1 cellular context compared by ENCODE assay signal in genomic region chr19:52904052-52904451, GRCh38.
TF ChIP-seq lines count a peak whose summit lies in the region.

No MANE protein-coding gene starts in this region.

TF ChIP-seq in K562, 482 proteins besides CTCF, POLR2A, EP300 and RAD21:
- TF ChIP-seq POLR2G (IDR thresholded peaks at IDR 0.05; ENCODE audit: low read depth, low read length), result 0 out of 2 replicates have a peak, but pooled peaks have one; percentile 26
- TF ChIP-seq ARID3B (CRISPR knock-in tag; IDR thresholded peaks at IDR 0.05; ENCODE audit: borderline replicate concordance), result no peak
- TF ChIP-seq BRF1 (IDR thresholded peaks at IDR 0.05; ENCODE audit: borderline replicate concordance, extremely low read depth, insufficient read length), result no peak
- no peak for TF ChIP-seq EZH2 (IDR thresholded peaks at IDR 0.05; ENCODE audit: borderline replicate concordance, low read depth, low read length)
- TF ChIP-seq NFE2 (IDR thresholded peaks at IDR 0.05; ENCODE audit: low read depth), result no peak
